15 cellular contexts compared by ENCODE assay signal in the genomic region with DNA sequence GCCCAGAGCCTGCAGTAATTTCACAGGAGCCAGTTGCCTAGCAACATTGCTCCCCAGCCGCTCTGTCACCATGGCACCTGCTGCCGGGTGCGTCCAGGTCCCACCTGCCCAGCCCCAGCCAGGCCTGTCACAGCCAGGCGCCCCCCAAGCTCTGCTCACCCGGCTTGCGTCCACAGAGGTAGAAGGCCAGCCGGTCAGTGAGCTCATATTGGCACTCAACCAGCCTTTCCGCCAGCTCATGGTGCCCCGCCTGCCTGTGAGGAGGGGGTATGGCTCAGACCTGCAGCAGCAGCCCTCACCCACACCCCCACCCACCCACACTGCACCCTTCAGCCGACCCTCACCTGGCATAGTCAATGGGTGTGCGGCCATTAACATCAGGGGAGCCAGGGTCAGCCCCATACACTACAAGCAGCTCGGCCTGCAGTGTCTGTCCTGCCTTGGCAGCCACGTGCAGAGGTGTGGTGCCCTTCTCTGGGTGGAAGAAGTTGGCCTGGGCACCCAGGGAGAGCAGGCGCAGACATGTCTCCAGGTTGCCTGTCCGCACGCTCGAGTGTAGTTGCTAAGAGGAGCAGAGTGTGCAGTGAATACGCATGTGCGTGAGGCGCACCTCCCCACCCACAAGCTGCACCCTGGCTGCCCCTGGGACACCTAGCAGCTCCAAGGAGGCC. TPM values are rescaled to one million over a fixed set of nuclear protein-coding genes. Genes with fewer than 3 reads are reported as not detected.
DNase-seq lines count a peak whose midpoint lies in the region; ATAC-seq and TF ChIP-seq lines count a peak whose summit lies in the region.
"Had no signal": no experiment of that assay in that cellular context is flagged by ENCODE, and none has a peak within 500 bp of the region (broad histone marks: within the 10 kb centered on the region; RNA-seq: fewer than 3 reads in every experiment).

No MANE protein-coding gene starts in this region.

- peak; percentile 77 for DNase-seq in COR-L47 (lab: John Stamatoyannopoulos, UW)
- DNase-seq in NCI-H1694 treated with DMSO at 0.1 percent for 48 hours (lab: John Stamatoyannopoulos, UW): peak; percentile 23
- DNase-seq in foreskin keratinocyte: peak; percentile 70 to 86
- DNase-seq in HCEC 1CT: no peak
- DNase-seq: effector CD4-positive, alpha-beta T cell; IMR-90; NCI-H2107; stimulated activated CD4-positive, alpha-beta T cell treated with anti-CD3 and anti-CD28 coated beads, Interleukin-2, amount 100 ng/mL, for 24 hours; stimulated activated naive B cell treated with anti-CD40 and anti-IgM and Interleukin-4, amounts not matched to agents 10 μg/mL and 1 μg/mL and 100 μg/mL, for 72 hours; T-helper 9 cell had no signal

- H3K4me1 ChIP-seq in foreskin keratinocyte: peaks cover 19% of the 10 kb centered on the region
- H3K4me1 ChIP-seq: adrenal gland, HAP-1 had no signal

- ATAC-seq in foreskin keratinocyte (peak; percentile 42), GM18907 (IDR thresholded peaks at IDR 0.05; ENCODE audit: unreplicated experiment) (no peak), HG02981 (IDR thresholded peaks at IDR 0.05; ENCODE audit: unreplicated experiment) (no peak)
- ATAC-seq: stimulated activated naive B cell treated with anti-CD40 and anti-IgM and Interleukin-4, amounts not matched to agents 10 μg/mL and 1 μg/mL and 100 μg/mL, for 72 hours had no signal

- H3K27ac ChIP-seq in foreskin keratinocyte: no peak overlapping the region
- H3K27ac ChIP-seq: adrenal gland, PC-9 had no signal

- H3K27me3 ChIP-seq in foreskin keratinocyte: no peaks in the 10 kb centered on the region
- H3K27me3 ChIP-seq: adrenal gland had no signal

- TF ChIP-seq CTCF in foreskin keratinocyte (conservative IDR thresholded peaks at IDR 0.05): peak; percentile 5

RNA-seq across cellular contexts. Expression of a gene that starts 7.7 kb away (rescaled TPM):
- 49.9 and 57.6 TPM in 2 replicates for total RNA-seq in foreskin keratinocyte
- 41.6 and 50.5 TPM in 2 replicates for polyA plus RNA-seq in foreskin keratinocyte

RNA-seq across cellular contexts. Expression of a gene that starts 11.2 kb away (rescaled TPM):
- 9.2 and 11.7 TPM in 2 replicates for total RNA-seq in foreskin keratinocyte
- 6.6 and 7.4 TPM in 2 replicates for polyA plus RNA-seq in foreskin keratinocyte

RNA-seq across cellular contexts. Expression of a gene that starts 13.2 kb away (rescaled TPM):
- total RNA-seq in foreskin keratinocyte: 35.1 and 38.5 TPM in 2 replicates
- 43.4 and 46.5 TPM in 2 replicates for polyA plus RNA-seq in foreskin keratinocyte

RNA-seq across cellular contexts. Expression of a gene that starts 14.9 kb away (rescaled TPM):
- 7.5 and 8.9 TPM in 2 replicates for total RNA-seq in foreskin keratinocyte
- 5.5 and 6.1 TPM in 2 replicates for polyA plus RNA-seq in foreskin keratinocyte

RNA-seq across cellular contexts. Expression of a gene that starts 41.0 kb away (rescaled TPM):
- 23.0 and 37.6 TPM in 2 replicates for total RNA-seq in foreskin keratinocyte
- 19.3 and 33.1 TPM in 2 replicates for polyA plus RNA-seq in foreskin keratinocyte
